ENCODE assay signal across 1 cellular context in genomic region chrX:48458711-48459110, GRCh38.
TF ChIP-seq lines count a peak whose summit lies in the region.

No MANE protein-coding gene starts in this region.

TF ChIP-seq in K562, 482 proteins besides CTCF, POLR2A, EP300 and RAD21:
- peak; percentile 60 for TF ChIP-seq RBFOX2 (IDR thresholded peaks at IDR 0.05; ENCODE audit: low read depth, low read length)
- TF ChIP-seq TCF3 (CRISPR knock-in tag; IDR thresholded peaks at IDR 0.05): no peak
- 0 out of 2 replicates have a peak, but pooled peaks have one; percentile 23 for TF ChIP-seq POLR2G (IDR thresholded peaks at IDR 0.05; ENCODE audit: low read depth, low read length)
- no peak for TF ChIP-seq ASH1L (IDR thresholded peaks at IDR 0.05; ENCODE audit: borderline replicate concordance, low read depth, partially characterized antibody)
